23 cellular contexts compared by ENCODE assay signal in the genomic region with DNA sequence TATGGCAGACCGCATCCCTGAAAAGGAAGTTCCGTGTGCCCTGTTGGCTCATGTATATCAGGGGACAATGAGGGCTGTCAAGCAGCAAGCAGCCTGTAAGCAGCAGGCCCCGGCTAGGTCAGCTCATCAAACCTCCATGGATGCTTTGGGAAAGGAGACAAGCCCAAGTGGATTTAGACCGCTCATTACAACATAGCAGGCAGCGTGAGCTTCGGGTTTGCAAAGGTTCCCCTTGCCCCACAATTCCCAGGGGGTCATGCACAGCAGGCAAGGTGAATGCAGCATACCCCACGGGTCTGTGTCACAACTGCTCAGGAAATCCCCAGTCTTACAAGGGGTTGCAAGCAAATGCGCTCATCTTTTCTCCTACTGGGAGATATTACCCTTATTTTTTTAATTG. TPM values are rescaled to one million over a fixed set of nuclear protein-coding genes. Genes with fewer than 3 reads are reported as not detected.
"Had no signal": no experiment of that assay in that cellular context is flagged by ENCODE, and none has a peak within 500 bp of the region (broad histone marks: within the 10 kb centered on the region; RNA-seq: fewer than 3 reads in every experiment).

No MANE protein-coding gene starts in this region.

- H3K9me3 ChIP-seq: MG63, SJSA1 had no signal

- H3K4me3 ChIP-seq: MG63, SJSA1, SK-N-MC had no signal

- H3K36me3 ChIP-seq: MG63, SJSA1 had no signal

- DNase-seq: KBM-7, MG63, MV-4-11, NCI-H1092, NCI-H1436, NCI-H187, NCI-H2029, NCI-H2081 treated with DMSO at 0.1 percent for 48 hours, NCI-H2171, NCI-H226, NCI-H446, NCI-H510A, NCI-H524 treated with DMSO at 0.1 percent for 48 hours, NCI-H69, NCI-H774, OCI-M1, Right ventricle myocardium superior, RPMI8226, SIG-M5 had no signal

- H3K27ac ChIP-seq: SJSA1, SK-N-MC had no signal

- H3K27me3 ChIP-seq: MG63 had no signal

RNA-seq across cellular contexts. Expression of gene KCNK13, which starts 54.6 kb away (rescaled TPM):
- total RNA-seq: HT-29; T-helper 1 cell treated with Interleukin-12 subunit alpha and Interleukin-12 subunit beta and Interleukin-4 antibody, amounts not matched to agents 30 ng/mL and 1 ng/mL, for 36 hours had no signal
